8 cellular contexts compared by ENCODE assay signal in genomic region chr19:50203281-50204080, GRCh38. TPM values are rescaled to one million over a fixed set of nuclear protein-coding genes. Genes with fewer than 3 reads are reported as not detected.
DNase-seq lines count a peak whose midpoint lies in the region; ATAC-seq, FAIRE-seq and TF ChIP-seq lines count a peak whose summit lies in the region.

Gene MYH14, plus strand, starts transcription at chr19:50203622. Its CDS starts 6,744 bp downstream, at chr19:50210366.

- CTCF ChIA-PET in activated CD8-positive, alpha-beta memory T cell treated with anti-CD3 and anti-CD28 coated beads, Interleukin-2, amount 10 ng/mL, durations not matched to agents 7 days and 5 days (lab: Charles Lee) = no interaction called here
- CTCF ChIA-PET in RWPE1 (lab: Yijun Ruan, JAX) = interaction anchor here (0.6 kb wide), 1 partner anchor 13 kb away, joined by 4 read pairs; no protein-coding TSS in a partner anchor

- no peak within 1 kb of the TSS for H3K4me3 Mint-ChIP-seq in activated CD8-positive, alpha-beta memory T cell treated with anti-CD3 and anti-CD28 coated beads, Interleukin-2, amount 10 ng/mL, durations not matched to agents 7 days and 5 days
- H3K4me3 Mint-ChIP-seq in natural killer cell = peak within 1 kb of the TSS; percentile 21

- no peaks in the 10 kb centered on the region for H3K9me3 ChIP-seq in vagina

- H3K36me3 Mint-ChIP-seq in activated CD8-positive, alpha-beta memory T cell treated with anti-CD3 and anti-CD28 coated beads, Interleukin-2, amount 10 ng/mL, durations not matched to agents 7 days and 5 days = no peaks in the 10 kb centered on the region
- no peaks in the 10 kb centered on the region for H3K36me3 Mint-ChIP-seq in natural killer cell

- H3K36me3 ChIP-seq in vagina = no peaks in the 10 kb centered on the region

- ATAC-seq in activated CD8-positive, alpha-beta memory T cell treated with anti-CD3 and anti-CD28 coated beads, Interleukin-2, amount 10 ng/mL, durations not matched to agents 7 days and 5 days = no peak
- ATAC-seq in natural killer cell = peak; percentile 37 to 74 (median 46)

- FAIRE-seq in frontal cortex (lab: Jason Lieb, UNC) = peak; percentile 86
- no peak for FAIRE-seq in GM12891 (lab: Jason Lieb, UNC)

- no peaks in the 10 kb centered on the region for H3K27me3 ChIP-seq in vagina

- no peak within 1 kb of the TSS for H3K27ac Mint-ChIP-seq in activated CD8-positive, alpha-beta memory T cell treated with anti-CD3 and anti-CD28 coated beads, Interleukin-2, amount 10 ng/mL, durations not matched to agents 7 days and 5 days
- no peak within 1 kb of the TSS for H3K27ac Mint-ChIP-seq in natural killer cell

- H3K4me1 ChIP-seq in vagina = peaks cover 18% of the 10 kb centered on the region

- no peaks in the 10 kb centered on the region for H3K9me3 Mint-ChIP-seq in activated CD8-positive, alpha-beta memory T cell treated with anti-CD3 and anti-CD28 coated beads, Interleukin-2, amount 10 ng/mL, durations not matched to agents 7 days and 5 days (ENCODE audit: low read depth)
- no peaks in the 10 kb centered on the region for H3K9me3 Mint-ChIP-seq in natural killer cell

- no peak within 1 kb of the TSS for H3K27ac ChIP-seq in RWPE1
- H3K27ac ChIP-seq in vagina = peak within 1 kb of the TSS; percentile 76

- no peaks in the 10 kb centered on the region for H3K4me1 Mint-ChIP-seq in activated CD8-positive, alpha-beta memory T cell treated with anti-CD3 and anti-CD28 coated beads, Interleukin-2, amount 10 ng/mL, durations not matched to agents 7 days and 5 days
- no peaks in the 10 kb centered on the region for H3K4me1 Mint-ChIP-seq in natural killer cell

- no peak for TF ChIP-seq POLR2A in vagina (IDR thresholded peaks at IDR 0.05)
- TF ChIP-seq POLR2A in GM12891 (IDR thresholded peaks at IDR 0.05; ENCODE audit: low read depth, low read length) = no peak

- H3K4me3 ChIP-seq in vagina = peak within 1 kb of the TSS; percentile 35 to 52

- POLR2A ChIA-PET in RWPE1 (lab: Yijun Ruan, JAX; ENCODE audit: low non-redundant PET) = no interaction called here

- intact Hi-C loops in natural killer cell (cut with micrococcal nuclease) (no loop called here), vagina (cut with DNase I) (no loop called here)

- DNase-seq in activated CD8-positive, alpha-beta memory T cell treated with anti-CD3 and anti-CD28 coated beads for 24 hours = peak; percentile 60
- no peak for DNase-seq in activated CD8-positive, alpha-beta memory T cell treated with anti-CD3 and anti-CD28 coated beads, Interleukin-2, amount 10 ng/mL, durations not matched to agents 7 days and 5 days
- DNase-seq in RWPE1 (ENCODE audit: low spot score) = peak; percentile 92
- DNase-seq in frontal cortex (ENCODE audit: low spot score in 2 of 2) = peak; percentile 98 to 99
- DNase-seq in natural killer cell = no peak
- DNase-seq in vagina (ENCODE audit: extremely low spot score in 2 of 2) = no peak
- DNase-seq in NOMO-1 treated with DMSO at 0.1 percent for 48 hours (lab: John Stamatoyannopoulos, UW; ENCODE audit: unreplicated experiment) = no peak
- no peak for DNase-seq in GM12891 (ENCODE audit: insufficient read length, low spot score)

- H3K27me3 Mint-ChIP-seq in activated CD8-positive, alpha-beta memory T cell treated with anti-CD3 and anti-CD28 coated beads, Interleukin-2, amount 10 ng/mL, durations not matched to agents 7 days and 5 days = peaks cover 30% of the 10 kb centered on the region
- peaks cover 19 to 33% of the 10 kb centered on the region in 2 donors for H3K27me3 Mint-ChIP-seq in natural killer cell (ENCODE audit: low read depth in 2 of 2)

- TF ChIP-seq CTCF in RWPE1 (conservative IDR thresholded peaks at IDR 0.05; ENCODE audit: low read depth) = no peak
- no peak for TF ChIP-seq CTCF in natural killer cell (IDR thresholded peaks at IDR 0.05)
- TF ChIP-seq CTCF in vagina (IDR thresholded peaks at IDR 0.05) = no peak

TF ChIP-seq in GM12891, 5 proteins besides CTCF, POLR2A, EP300 and RAD21:
- TF ChIP-seq PAX5 (IDR thresholded peaks at IDR 0.05; ENCODE audit: insufficient read depth, low read length, severe bottlenecking) (no peak), SPI1 (IDR thresholded peaks at IDR 0.05; ENCODE audit: low read depth, low read length) (no peak), POLR2AphosphoS5 (IDR thresholded peaks at IDR 0.05; ENCODE audit: low read depth, low read length) (no peak), POU2F2 (IDR thresholded peaks at IDR 0.05; ENCODE audit: low read depth, low read length) (no peak), TAF1 (IDR thresholded peaks at IDR 0.05; ENCODE audit: low read depth, low read length) (no peak)

RNA-seq across cellular contexts. Expression of gene MYH14, which starts in this region (rescaled TPM):
- total RNA-seq in activated CD8-positive, alpha-beta memory T cell treated with anti-CD3 and anti-CD28 coated beads, Interleukin-2, amount 10 ng/mL, durations not matched to agents 7 days and 5 days = not detected
- total RNA-seq in frontal cortex = 0.82 TPM
- total RNA-seq in natural killer cell = not detected
- total RNA-seq in vagina = 51.6 TPM
- polyA plus RNA-seq in GM12891 (2012; ENCODE audit: low read depth, missing spikeins) = 0.21 TPM

Comparison
In these comparisons a context has a peak if more than half of its experiments do, and no peak if none do; other contexts are left out.
1. RNA of gene MYH14 (total RNA-seq): 51.6 TPM in vagina (single experiment); 0.82 TPM in frontal cortex (single experiment), not detected in activated CD8-positive, alpha-beta memory T cell treated with anti-CD3 and anti-CD28 coated beads, Interleukin-2, amount 10 ng/mL, durations not matched to agents 7 days and 5 days and not detected in natural killer cell; every median in the first group is over 10 times any median in the second.
2. DNase-seq: peak in activated CD8-positive, alpha-beta memory T cell treated with anti-CD3 and anti-CD28 coated beads for 24 hours (single experiment) and RWPE1 (single experiment); none in activated CD8-positive, alpha-beta memory T cell treated with anti-CD3 and anti-CD28 coated beads, Interleukin-2, amount 10 ng/mL, durations not matched to agents 7 days and 5 days (single experiment), natural killer cell (single experiment), vagina (0 of 2), NOMO-1 treated with DMSO at 0.1 percent for 48 hours (single experiment) and GM12891 (single experiment).
3. Peak in DNase-seq in frontal cortex; RNA of the gene not detected or under 1 TPM.
4. Peak in ATAC-seq in natural killer cell; RNA of the gene not detected or under 1 TPM.